In genomic region chr5:122156724-122157325, GRCh38 we compare ENCODE assay signal across 8 cellular contexts. TPM values are rescaled to one million over a fixed set of nuclear protein-coding genes. Genes with fewer than 3 reads are reported as not detected.
A peak's percentile ranks its signal among the peaks of the same experiment; 100 is the strongest.
DNase-seq lines count a peak whose midpoint lies in the region; ATAC-seq and TF ChIP-seq lines count a peak whose summit lies in the region.

No MANE protein-coding gene starts in this region.

- H3K27me3 ChIP-seq in prostate gland (replicated peaks; ENCODE audit: insufficient read depth): no peaks in the 10 kb centered on the region

- no peaks in the 10 kb centered on the region for H3K36me3 ChIP-seq in prostate gland

- 19% methylated on average over 1 of the region's 1 CpG for WGBS in prostate gland

- no peak for TF ChIP-seq POLR2A in prostate gland (IDR thresholded peaks at IDR 0.05)

- no peaks in the 10 kb centered on the region for H3K4me1 ChIP-seq in prostate gland (replicated peaks)

- no peak for ATAC-seq in GM21825 (IDR thresholded peaks at IDR 0.05; ENCODE audit: unreplicated experiment)
- no peak for ATAC-seq in HG03196 (IDR thresholded peaks at IDR 0.05; ENCODE audit: unreplicated experiment)
- no peak for ATAC-seq in HG03045 (IDR thresholded peaks at IDR 0.05; ENCODE audit: unreplicated experiment)

- no peaks in the 10 kb centered on the region for H3K9me3 ChIP-seq in prostate gland

- peak in 3 of 4 experiments; percentile 34 to 53 (median 40) for TF ChIP-seq CTCF in prostate gland (IDR thresholded peaks at IDR 0.05)

- H3K4me3 ChIP-seq in prostate gland: no peak overlapping the region

- H3K27ac ChIP-seq in prostate gland: no peak overlapping the region

- intact Hi-C loops in prostate gland (cut with DNase I): loop anchor here (5.0 to 10.0 kb wide), 2 partner anchors 65 to 192 kb away; partner anchors contain the start of gene SRFBP1

- DNase-seq in NCI-H2081 (lab: John Stamatoyannopoulos, UW) (peak; percentile 6 to 24), NCI-H2081 treated with DMSO at 0.1 percent for 48 hours (lab: John Stamatoyannopoulos, UW) (no peak), NCI-H1694 treated with DMSO at 0.1 percent for 48 hours (lab: John Stamatoyannopoulos, UW) (peak; percentile 76), dermis blood vessel endothelial cell (peak; percentile 59), prostate gland (ENCODE audit: low spot score) (no peak)

RNA-seq across cellular contexts. Expression of gene ZNF474, which starts 27.5 kb away (rescaled TPM):
- total RNA-seq in dermis blood vessel endothelial cell (0.17 TPM in 1 of 2 replicates, not detected in the other), prostate gland (1 to 10 TPM in 1 of 2 donors, not detected in 1; 1.7 TPM)

Comparison
In these comparisons a context has a peak if more than half of its experiments do, and no peak if none do; other contexts are left out.
1. DNase-seq: peak in NCI-H2081 (2 of 2), NCI-H1694 treated with DMSO at 0.1 percent for 48 hours (single experiment) and dermis blood vessel endothelial cell (single experiment); none in NCI-H2081 treated with DMSO at 0.1 percent for 48 hours (single experiment) and prostate gland (single experiment).